22 cellular contexts compared by ENCODE assay signal in the genomic region with DNA sequence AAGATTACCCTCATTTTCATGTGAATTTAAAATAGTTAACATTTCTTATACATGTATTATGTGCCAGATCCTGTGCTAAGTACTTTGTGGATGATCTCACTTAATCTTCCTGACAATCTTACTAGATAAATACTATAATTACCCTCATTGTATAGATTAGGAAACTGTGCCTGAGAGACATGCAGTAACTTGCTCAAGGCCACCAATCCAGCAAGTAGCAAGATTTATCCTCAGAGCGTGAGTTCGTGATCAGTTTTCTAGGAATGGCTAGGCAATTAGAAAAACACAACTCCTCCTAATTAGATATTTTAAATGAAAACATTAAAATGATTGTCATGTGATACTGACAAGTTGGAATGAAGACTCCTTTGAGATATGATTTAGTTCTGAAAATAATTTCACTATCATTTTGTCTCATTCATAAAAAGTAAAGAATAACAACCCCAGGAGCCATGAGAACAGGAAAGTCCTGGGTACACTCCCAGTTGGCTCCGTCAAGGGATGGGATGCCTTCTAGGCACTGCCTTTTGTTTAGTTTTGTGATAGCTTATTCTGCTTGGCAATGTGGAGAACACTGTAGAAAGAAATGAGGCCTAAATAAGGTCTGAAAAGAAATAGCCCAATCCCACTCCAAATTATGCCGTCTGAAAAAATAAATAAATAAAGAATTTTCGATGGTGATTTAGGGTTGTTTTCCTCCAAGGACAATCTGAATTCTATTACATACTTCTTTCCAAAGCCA.
"Had no signal": no experiment of that assay in that cellular context is flagged by ENCODE, and none has a peak within 500 bp of the region (broad histone marks: within the 10 kb centered on the region; RNA-seq: fewer than 3 reads in every experiment).

No MANE protein-coding gene starts in this region.

- H3K36me3 ChIP-seq: colonic mucosa had no signal

- H3K4me1 Mint-ChIP-seq: activated CD4-positive, alpha-beta T cell treated with anti-CD3 and anti-CD28 coated beads for 36 hours; mesothelial cell of epicardium had no signal

- H3K9me3 Mint-ChIP-seq: activated naive CD4-positive, alpha-beta T cell treated with anti-CD3 and anti-CD28 coated beads, Interleukin-2, amount 50 U/mL, for 72 hours; activated T-helper 1 cell treated with anti-CD3 and anti-CD28 coated beads, Interleukin-12 subunit alpha, Interleukin-12 subunit beta, Interleukin-2, Interleukin-4 antibody, amounts not matched to agents 30 ng/mL and 10 ng/mL and 1 ng/mL, durations not matched to agents 14 hours and 24 hours and 36 hours; mesothelial cell of epicardium; nephron progenitor cell; type B pancreatic cell had no signal

- H3K27me3 Mint-ChIP-seq: activated CD4-positive, alpha-beta T cell treated with anti-CD3 and anti-CD28 coated beads for 36 hours; type B pancreatic cell had no signal

- DNase-seq: activated CD4-positive, alpha-beta T cell treated with anti-CD3 and anti-CD28 coated beads for 36 hours; activated CD4-positive, alpha-beta T cell treated with anti-CD3 and anti-CD28 coated beads, Interleukin-2, amount 50 U/mL, for 48 hours; activated gamma-delta T cell treated with Interleukin-2 at 50 U/mL for 16 hours; activated T-cell treated with anti-CD3 and anti-CD28 coated beads for 4 hours; caudate nucleus; colonic mucosa; erythroblast; hypothalamus; islet precursor cell; nephron progenitor cell; nucleus accumbens; stimulated activated CD4-positive, alpha-beta T cell treated with anti-CD3 and anti-CD28 coated beads, Interleukin-2, amount 100 ng/mL, for 24 hours; stimulated activated naive CD4-positive, alpha-beta T cell treated with Interleukin-2 at 50 U/mL for 16 hours; SW 1271 had no signal

- H3K4me3 ChIP-seq: colonic mucosa, lung had no signal

- H3K4me1 ChIP-seq: colonic mucosa had no signal

- H3K36me3 Mint-ChIP-seq: activated naive CD4-positive, alpha-beta T cell treated with anti-CD3 and anti-CD28 coated beads, Interleukin-2, amount 50 U/mL, for 72 hours; mesothelial cell of epicardium; type B pancreatic cell had no signal

- H3K27ac ChIP-seq: colonic mucosa had no signal

- H3K27ac Mint-ChIP-seq: activated CD4-positive, alpha-beta T cell treated with anti-CD3 and anti-CD28 coated beads for 36 hours; activated naive CD4-positive, alpha-beta T cell treated with anti-CD3 and anti-CD28 coated beads, Interleukin-2, amount 50 U/mL, for 72 hours; activated T-helper 1 cell treated with anti-CD3 and anti-CD28 coated beads, Interleukin-12 subunit alpha, Interleukin-12 subunit beta, Interleukin-2, Interleukin-4 antibody, amounts not matched to agents 30 ng/mL and 10 ng/mL and 1 ng/mL, durations not matched to agents 14 hours and 24 hours and 36 hours; mesothelial cell of epicardium; nephron progenitor cell; progenitor cell of endocrine pancreas; type B pancreatic cell had no signal

- FAIRE-seq: frontal cortex had no signal

- H3K9me3 ChIP-seq: colonic mucosa had no signal

- H3K27me3 ChIP-seq: colonic mucosa had no signal

- ATAC-seq: activated CD4-positive, alpha-beta T cell treated with anti-CD3 and anti-CD28 coated beads for 36 hours; activated naive CD4-positive, alpha-beta T cell treated with anti-CD3 and anti-CD28 coated beads, Interleukin-2, amount 50 U/mL, for 72 hours; left lobe of liver had no signal

- H3K4me3 Mint-ChIP-seq: activated CD4-positive, alpha-beta T cell treated with anti-CD3 and anti-CD28 coated beads for 36 hours; activated T-helper 1 cell treated with anti-CD3 and anti-CD28 coated beads, Interleukin-12 subunit alpha, Interleukin-12 subunit beta, Interleukin-2, Interleukin-4 antibody, amounts not matched to agents 30 ng/mL and 10 ng/mL and 1 ng/mL, durations not matched to agents 14 hours and 24 hours and 36 hours; mesothelial cell of epicardium; nephron progenitor cell; type B pancreatic cell had no signal
